ENCODE assay signal across 20 cellular contexts in genomic region chr13:50426932-50427331, GRCh38.
DNase-seq lines count a peak whose midpoint lies in the region; ATAC-seq and TF ChIP-seq lines count a peak whose summit lies in the region.
"Had no signal": no experiment of that assay in that cellular context is flagged by ENCODE, and none has a peak within 500 bp of the region (broad histone marks: within the 10 kb centered on the region; RNA-seq: fewer than 3 reads in every experiment).

No MANE protein-coding gene starts in this region.

- in situ Hi-C loops in GM23248 (cut with MboI), result no loop called here

- H3K27me3 Mint-ChIP-seq in CD8-positive, alpha-beta T cell (ENCODE audit: low read depth), result no peaks in the 10 kb centered on the region
- no peaks in the 10 kb centered on the region for H3K27me3 Mint-ChIP-seq in brain
- H3K27me3 Mint-ChIP-seq in natural killer cell treated with Interleukin-12 subunit alpha and Interleukin-12 subunit beta and Interleukin-15 and Interleukin-18, amount 100 ng/mL, for 72 hours, result no peaks in the 10 kb centered on the region

- peaks cover 18% of the 10 kb centered on the region for H3K4me1 Mint-ChIP-seq in CD8-positive, alpha-beta T cell (ENCODE audit: low read depth)
- H3K4me1 Mint-ChIP-seq in brain, result peaks cover 52% of the 10 kb centered on the region
- H3K4me1 Mint-ChIP-seq in natural killer cell treated with Interleukin-12 subunit alpha and Interleukin-12 subunit beta and Interleukin-15 and Interleukin-18, amount 100 ng/mL, for 72 hours (ENCODE audit: low read depth in 2 of 2), result peaks cover 35 to 37% of the 10 kb centered on the region in 2 donors

- H3K27ac Mint-ChIP-seq in CD8-positive, alpha-beta T cell, result peak overlapping the region; percentile 42
- H3K27ac Mint-ChIP-seq in brain, result peak overlapping the region in 4 of 5 experiments; percentile 8 to 74 (median 46)
- peak overlapping the region; percentile 54 to 82 for H3K27ac Mint-ChIP-seq in natural killer cell treated with Interleukin-12 subunit alpha and Interleukin-12 subunit beta and Interleukin-15 and Interleukin-18, amount 100 ng/mL, for 72 hours

- no peak for DNase-seq in CD8-positive, alpha-beta T cell
- DNase-seq in COR-L47 (lab: John Stamatoyannopoulos, UW) (peak; percentile 27), GM23248 (no peak), occipital lobe (lab: John Stamatoyannopoulos, UW) (no peak), NCI-H2029 treated with DMSO at 0.1 percent for 48 hours (lab: John Stamatoyannopoulos, UW) (no peak), HuH-7 (ENCODE audit: low spot score) (no peak)
- DNase-seq in natural killer cell treated with Interleukin-12 subunit alpha and Interleukin-12 subunit beta and Interleukin-15 and Interleukin-18, amount 100 ng/mL, for 72 hours (ENCODE audit: low spot score), result no peak
- DNase-seq: ACHN; C1 segment of cervical spinal cord; DMS 273 treated with DMSO at 0.1 percent for 48 hours; DND-41; H9; MM.1S; NCI-H1092; NCI-H1694; NCI-H526 treated with DMSO at 0.1 percent for 48 hours; NK-92 treated with Interleukin-12 subunit alpha and Interleukin-12 subunit beta, amount 100 ng/mL, for 24 hours; Peyer's patch had no signal

- intact Hi-C loops in CD8-positive, alpha-beta T cell (cut with DNase I, micrococcal nuclease), result no loop called here

- H4K20me1 ChIP-seq in GM23248 (ENCODE audit: insufficient read depth), result no peaks in the 10 kb centered on the region

- H3K27ac ChIP-seq in CD8-positive, alpha-beta T cell (ENCODE audit: low read depth, low read length), result no peak overlapping the region
- no peak overlapping the region for H3K27ac ChIP-seq in GM23248
- H3K27ac ChIP-seq: Peyer's patch, SJSA1 had no signal

- no peak overlapping the region for H3K9ac ChIP-seq in GM23248

- CTCF ChIA-PET in CD8-positive, alpha-beta T cell (lab: Charles Lee), result no interaction called here

- no peaks in the 10 kb centered on the region for H3K9me3 Mint-ChIP-seq in CD8-positive, alpha-beta T cell
- peaks cover 0 to 7% (median 0%) of the 10 kb centered on the region in 5 experiments for H3K9me3 Mint-ChIP-seq in brain
- H3K9me3 Mint-ChIP-seq in natural killer cell treated with Interleukin-12 subunit alpha and Interleukin-12 subunit beta and Interleukin-15 and Interleukin-18, amount 100 ng/mL, for 72 hours, result no peaks in the 10 kb centered on the region

- no peaks in the 10 kb centered on the region for H3K27me3 ChIP-seq in CD8-positive, alpha-beta T cell (ENCODE audit: insufficient read depth, low read length)
- H3K27me3 ChIP-seq in GM23248 (replicated peaks; ENCODE audit: insufficient read depth), result no peaks in the 10 kb centered on the region
- H3K27me3 ChIP-seq: Peyer's patch, SJSA1 had no signal

- H3F3A ChIP-seq in GM23248 (ENCODE audit: insufficient read depth), result 0 out of 2 replicates have a peak, but pooled peaks cover 3% of the 10 kb centered on the region

- H3K4me3 Mint-ChIP-seq in CD8-positive, alpha-beta T cell, result no peak overlapping the region
- H3K4me3 Mint-ChIP-seq in brain, result no peak overlapping the region
- peak overlapping the region; percentile 48 for H3K4me3 Mint-ChIP-seq in natural killer cell treated with Interleukin-12 subunit alpha and Interleukin-12 subunit beta and Interleukin-15 and Interleukin-18, amount 100 ng/mL, for 72 hours
- H3K4me3 Mint-ChIP-seq: H9 had no signal

- no peaks in the 10 kb centered on the region for H3K9me2 ChIP-seq in GM23248 (ENCODE audit: insufficient read depth)

- H3K79me2 ChIP-seq in GM23248 (ENCODE audit: insufficient read depth), result no peaks in the 10 kb centered on the region

- no peaks in the 10 kb centered on the region for H3K4me1 ChIP-seq in CD8-positive, alpha-beta T cell (ENCODE audit: insufficient read depth, low read length)
- peaks cover 4% of the 10 kb centered on the region for H3K4me1 ChIP-seq in GM23248 (ENCODE audit: insufficient read depth)
- H3K4me1 ChIP-seq: SJSA1 had no signal

- no peaks in the 10 kb centered on the region for H3K9me3 ChIP-seq in CD8-positive, alpha-beta T cell (ENCODE audit: low read length)
- H3K9me3 ChIP-seq in GM23248 (ENCODE audit: low read depth), result no peaks in the 10 kb centered on the region
- H3K9me3 ChIP-seq: Peyer's patch, SJSA1 had no signal

- no peak for TF ChIP-seq CTCF in CD8-positive, alpha-beta T cell (IDR thresholded peaks at IDR 0.05)
- TF ChIP-seq CTCF in brain (conservative IDR thresholded peaks at IDR 0.05), result no peak

- no peak overlapping the region for H3K4me2 ChIP-seq in GM23248 (ENCODE audit: unreplicated experiment)

- no peaks in the 10 kb centered on the region for H3K36me3 ChIP-seq in CD8-positive, alpha-beta T cell (ENCODE audit: insufficient read depth, low read length)
- no peaks in the 10 kb centered on the region for H3K36me3 ChIP-seq in GM23248 (ENCODE audit: low read depth)
- H3K36me3 ChIP-seq: Peyer's patch, SJSA1 had no signal

- ATAC-seq in CD8-positive, alpha-beta T cell, result no peak
- no peak for ATAC-seq in natural killer cell treated with Interleukin-12 subunit alpha and Interleukin-12 subunit beta and Interleukin-15 and Interleukin-18, amount 100 ng/mL, for 72 hours

- POLR2A ChIA-PET in CD8-positive, alpha-beta T cell (lab: Charles Lee), result no interaction called here

- no peak overlapping the region for H3K4me3 ChIP-seq in CD8-positive, alpha-beta T cell (ENCODE audit: low read depth, low read length)
- no peak overlapping the region for H3K4me3 ChIP-seq in GM23248
- H3K4me3 ChIP-seq: Peyer's patch, SJSA1 had no signal

- no peak overlapping the region for H2AFZ ChIP-seq in GM23248

- no peaks in the 10 kb centered on the region for H3K36me3 Mint-ChIP-seq in CD8-positive, alpha-beta T cell
- no peaks in the 10 kb centered on the region for H3K36me3 Mint-ChIP-seq in brain
- H3K36me3 Mint-ChIP-seq in natural killer cell treated with Interleukin-12 subunit alpha and Interleukin-12 subunit beta and Interleukin-15 and Interleukin-18, amount 100 ng/mL, for 72 hours, result no peaks in the 10 kb centered on the region
